13 cellular contexts compared by ENCODE assay signal in the genomic region with DNA sequence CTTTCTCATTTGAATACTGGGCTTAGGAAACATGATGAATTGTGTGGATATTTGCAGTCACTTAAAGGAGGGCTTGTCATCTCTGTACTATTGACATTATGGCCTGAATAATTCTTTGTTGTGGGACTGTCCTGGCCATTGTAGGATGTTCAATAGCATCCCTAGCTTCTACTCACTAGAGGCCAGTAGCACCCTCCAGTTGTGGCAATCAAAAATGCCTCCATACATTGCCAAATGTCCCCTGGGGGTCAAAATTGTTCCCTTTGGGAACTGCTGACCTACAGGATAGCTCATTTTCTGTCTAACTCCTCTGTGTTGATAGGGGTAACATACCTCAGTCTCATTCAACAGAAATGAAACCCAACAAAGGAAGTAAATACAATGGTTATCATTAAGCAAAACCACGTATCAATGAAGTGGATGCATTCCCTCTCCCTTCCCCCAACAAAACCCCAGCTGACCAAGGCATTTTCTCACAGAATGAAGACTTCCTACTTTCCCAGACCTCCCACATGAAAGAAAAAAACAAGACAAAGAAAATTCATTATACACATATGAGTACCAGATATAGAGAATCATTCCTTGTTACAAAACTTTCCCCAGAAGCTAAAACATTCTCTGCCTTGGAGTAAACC. TPM values are rescaled to one million over a fixed set of nuclear protein-coding genes. Genes with fewer than 3 reads are reported as not detected.
DNase-seq lines count a peak whose midpoint lies in the region; ATAC-seq, FAIRE-seq and TF ChIP-seq lines count a peak whose summit lies in the region.
"Had no signal": no experiment of that assay in that cellular context is flagged by ENCODE, and none has a peak within 500 bp of the region (broad histone marks: within the 10 kb centered on the region; RNA-seq: fewer than 3 reads in every experiment).

No MANE protein-coding gene starts in this region.

- no peaks in the 10 kb centered on the region for H3K79me2 ChIP-seq in astrocyte (ENCODE audit: insufficient read depth, low read length)
- no peaks in the 10 kb centered on the region for H3K79me2 ChIP-seq in PC-9 (ENCODE audit: low read depth)

- no peaks in the 10 kb centered on the region for H3K36me3 ChIP-seq in astrocyte (ENCODE audit: insufficient read depth, low read length)
- H3K36me3 ChIP-seq in neutrophil = peaks cover 45% of the 10 kb centered on the region
- no peaks in the 10 kb centered on the region; the same call in 1 of the 2 replicates for H3K36me3 ChIP-seq in PC-9 (ENCODE audit: low read depth)
- H3K36me3 ChIP-seq: adrenal gland, WERI-Rb-1 had no signal

- FAIRE-seq in astrocyte (lab: Jason Lieb, UNC) = no peak

- no peaks in the 10 kb centered on the region for H4K20me1 ChIP-seq in astrocyte (ENCODE audit: insufficient read depth, low read length)
- no peaks in the 10 kb centered on the region for H4K20me1 ChIP-seq in PC-9 (ENCODE audit: insufficient read depth)

- H3K9me2 ChIP-seq in PC-9 (ENCODE audit: insufficient read depth) = no peaks in the 10 kb centered on the region

- H3K9me3 Mint-ChIP-seq in CD4-positive, alpha-beta T cell = no peaks in the 10 kb centered on the region
- no peaks in the 10 kb centered on the region for H3K9me3 Mint-ChIP-seq in astrocyte (ENCODE audit: unreplicated experiment)
- H3K9me3 Mint-ChIP-seq: IgD-negative memory B cell, memory B cell had no signal

- H3K36me3 Mint-ChIP-seq in CD4-positive, alpha-beta T cell (ENCODE audit: low read depth) = peaks cover 65% of the 10 kb centered on the region
- H3K36me3 Mint-ChIP-seq in astrocyte (ENCODE audit: low read depth, unreplicated experiment) = no peaks in the 10 kb centered on the region
- H3K36me3 Mint-ChIP-seq: IgD-negative memory B cell, memory B cell had no signal

- peaks cover 10% of the 10 kb centered on the region for H3F3A ChIP-seq in PC-9 (ENCODE audit: insufficient read depth, low read depth)

- H2AFZ ChIP-seq in astrocyte (ENCODE audit: low read depth, low read length) = no peak overlapping the region
- no peak overlapping the region for H2AFZ ChIP-seq in PC-9

- no peaks in the 10 kb centered on the region for H3K27me3 Mint-ChIP-seq in CD4-positive, alpha-beta T cell
- peaks cover 3% of the 10 kb centered on the region for H3K27me3 Mint-ChIP-seq in astrocyte (ENCODE audit: low read depth, unreplicated experiment)
- H3K27me3 Mint-ChIP-seq: IgD-negative memory B cell, memory B cell had no signal

- H3K4me2 ChIP-seq in astrocyte (ENCODE audit: low read length) = no peak overlapping the region
- no peak overlapping the region for H3K4me2 ChIP-seq in PC-9

- intact Hi-C loops in CD4-positive, alpha-beta T cell (cut with DNase I, micrococcal nuclease) = loop anchor here (1.0 to 5.0 kb wide), 6 partner anchors 9 to 129 kb away; partner anchors contain the start of gene RICTOR (in 1 of the 2)
- intact Hi-C loops in PC-9 (cut with micrococcal nuclease; ENCODE audit: unreplicated experiment) = no loop called here

- CTCF ChIA-PET in CD4-positive, alpha-beta T cell (lab: Charles Lee) = interaction anchor here (0.8 to 15.2 kb wide), 19 partner anchors 10 to 85 kb away, joined by 3 to 140 read pairs (median 4); no protein-coding TSS in a partner anchor
- CTCF ChIA-PET in PC-9 (lab: Charles Lee) = no interaction called here

- POLR2A ChIA-PET in CD4-positive, alpha-beta T cell (lab: Charles Lee) = interaction anchor here (0.7 to 6.9 kb wide), 14 partner anchors 8 to 196 kb away, joined by 3 to 140 read pairs (median 8); partner anchors contain the start of gene FYB1
- POLR2A ChIA-PET in PC-9 (lab: Charles Lee; ENCODE audit: unreplicated experiment) = interaction anchor here (0.6 kb wide), 1 partner anchor 746 kb away, joined by 3 read pairs; no protein-coding TSS in a partner anchor

- H3K4me1 ChIP-seq in astrocyte (ENCODE audit: insufficient read depth, low read length) (no peaks in the 10 kb centered on the region), neutrophil (ENCODE audit: control insufficient read depth in 1 of 2, insufficient read depth in 1 of 2, low read depth in 1 of 2, low read length in 1 of 2) (peaks cover 90 to 94% of the 10 kb centered on the region in 2 experiments), PC-9 (replicated peaks; ENCODE audit: insufficient read depth) (peaks cover 24% of the 10 kb centered on the region)
- H3K4me1 ChIP-seq: adrenal gland had no signal

- BruUV-seq in PC-9 (replicated peaks; lab: Mats Ljungman, UMichigan) = no TSS peak

- H3K27me3 ChIP-seq in CD4-positive, alpha-beta T cell (ENCODE audit: control insufficient read depth, insufficient read depth, low read length) = no peaks in the 10 kb centered on the region
- H3K27me3 ChIP-seq in astrocyte (ENCODE audit: insufficient read depth, low read length) (no peaks in the 10 kb centered on the region), neutrophil (no peaks in the 10 kb centered on the region), PC-9 (ENCODE audit: insufficient read depth, low read depth) (no peaks in the 10 kb centered on the region)
- H3K27me3 ChIP-seq: adrenal gland had no signal

- H3K4me1 Mint-ChIP-seq in CD4-positive, alpha-beta T cell (ENCODE audit: low read depth) = peaks cover 44% of the 10 kb centered on the region
- peaks cover 10% of the 10 kb centered on the region for H3K4me1 Mint-ChIP-seq in astrocyte (ENCODE audit: low read depth, unreplicated experiment)

- H3K27ac ChIP-seq in CD4-positive, alpha-beta T cell (ENCODE audit: low read depth, low read length) = peak overlapping the region; percentile 82
- H3K27ac ChIP-seq in astrocyte (ENCODE audit: low read depth, low read length) (no peak overlapping the region), neutrophil (peak overlapping the region; percentile 88), PC-9 (no peak overlapping the region)
- H3K27ac ChIP-seq: adrenal gland had no signal

- no peaks in the 10 kb centered on the region for H3K9me3 ChIP-seq in CD4-positive, alpha-beta T cell (ENCODE audit: control insufficient read depth, low read length)
- no peaks in the 10 kb centered on the region for H3K9me3 ChIP-seq in astrocyte (ENCODE audit: insufficient read depth, low read depth, low read length)
- no peaks in the 10 kb centered on the region for H3K9me3 ChIP-seq in neutrophil
- no peaks in the 10 kb centered on the region for H3K9me3 ChIP-seq in PC-9 (ENCODE audit: insufficient read depth, low read depth)
- H3K9me3 ChIP-seq: adrenal gland had no signal

- H3K4me3 Mint-ChIP-seq in CD4-positive, alpha-beta T cell = peak overlapping the region; percentile 93
- no peak overlapping the region for H3K4me3 Mint-ChIP-seq in astrocyte (ENCODE audit: unreplicated experiment)
- H3K4me3 Mint-ChIP-seq: memory B cell had no signal

- DNase-seq in CD4-positive, alpha-beta T cell = no peak
- DNase-seq in KG1 (lab: John Stamatoyannopoulos, UW) (peak; percentile 51), astrocyte (ENCODE audit: low read depth) (no peak), PC-9 (no peak)
- DNase-seq: adrenal gland, hippocampal formation, NCI-H2081 treated with DMSO at 0.1 percent for 48 hours, WERI-Rb-1 had no signal

- peak overlapping the region; percentile 96 for H3K27ac Mint-ChIP-seq in CD4-positive, alpha-beta T cell
- H3K27ac Mint-ChIP-seq in astrocyte (ENCODE audit: unreplicated experiment) = peak overlapping the region; percentile 15
- H3K27ac Mint-ChIP-seq: memory B cell had no signal

- H3K4me3 ChIP-seq in astrocyte (ENCODE audit: insufficient read depth, low read depth, low read length) (no peak overlapping the region), neutrophil (ENCODE audit: low read depth in 1 of 2, low read length in 1 of 2) (peak overlapping the region; percentile 50 to 65), PC-9 (no peak overlapping the region)
- H3K4me3 ChIP-seq: adrenal gland had no signal

- no peak for TF ChIP-seq CTCF in CD4-positive, alpha-beta T cell (IDR thresholded peaks at IDR 0.05)
- TF ChIP-seq CTCF in astrocyte (IDR thresholded peaks at IDR 0.05; ENCODE audit: insufficient read depth, low read depth, low read length) (no peak), neutrophil (IDR thresholded peaks at IDR 0.05) (no peak), PC-9 (conservative IDR thresholded peaks at IDR 0.05) (no peak)

- no peak for ATAC-seq in CD4-positive, alpha-beta T cell (ENCODE audit: poor library complexity)
- ATAC-seq in HG03571 (IDR thresholded peaks at IDR 0.05; ENCODE audit: unreplicated experiment) (no peak), HG02938 (IDR thresholded peaks at IDR 0.05; ENCODE audit: unreplicated experiment) (no peak)

- no peak overlapping the region for H3K9ac ChIP-seq in astrocyte (ENCODE audit: low read length)

RNA-seq across cellular contexts. Expression of gene FYB1, which starts 18.1 kb away (rescaled TPM):
- total RNA-seq in CD4-positive, alpha-beta T cell = 100 to 1,000 TPM; 478 to 497 TPM
- total RNA-seq in astrocyte (0.11 TPM in 1 of 2 replicates, not detected in the other), PC-9 (2021) (7.1 and 10.5 TPM in 2 replicates)

Comparison
In these comparisons a context has a peak if more than half of its experiments do, and no peak if none do; other contexts are left out.
1. H3K27ac ChIP-seq: peak in CD4-positive, alpha-beta T cell (single experiment) and neutrophil (single experiment); none in astrocyte (single experiment) and PC-9 (single experiment).
2. H3K4me3 ChIP-seq: peak in neutrophil (2 of 2); none in astrocyte (single experiment) and PC-9 (single experiment).
3. RNA of gene FYB1, which starts 18.1 kb away (total RNA-seq): 478 to 497 TPM in CD4-positive, alpha-beta T cell; 7.1 to 10.5 TPM in PC-9 and 0.11 TPM in astrocyte; every median in the first group is over 10 times any median in the second.